In genomic region chr11:45141631-45142030, GRCh38 we compare ENCODE assay signal across 17 cellular contexts. TPM values are rescaled to one million over a fixed set of nuclear protein-coding genes. Genes with fewer than 3 reads are reported as not detected.
DNase-seq lines count a peak whose midpoint lies in the region; ATAC-seq, FAIRE-seq and TF ChIP-seq lines count a peak whose summit lies in the region.
"Had no signal": no experiment of that assay in that cellular context is flagged by ENCODE, and none has a peak within 500 bp of the region (broad histone marks: within the 10 kb centered on the region; RNA-seq: fewer than 3 reads in every experiment).

No MANE protein-coding gene starts in this region.

- FAIRE-seq in GM19239 (lab: Jason Lieb, UNC), result no peak
- FAIRE-seq: A549, GM12892, RCC 7860 had no signal

- peaks cover 13% of the 10 kb centered on the region for H3K79me2 ChIP-seq in Loucy (ENCODE audit: insufficient read depth, low read length)

- H3K36me3 Mint-ChIP-seq in activated T-cell treated with anti-CD3 and anti-CD28 coated beads, Interleukin-2, amount 50 U/mL, for 72 hours (ENCODE audit: insufficient read depth in 2 of 2), result no peaks in the 10 kb centered on the region
- no peaks in the 10 kb centered on the region for H3K36me3 Mint-ChIP-seq in activated T-cell treated with anti-CD3 and anti-CD28 coated beads, Interleukin-2, amount 50 U/mL, for 24 hours (ENCODE audit: low read depth)
- H3K36me3 Mint-ChIP-seq: CD8-positive, alpha-beta T cell had no signal

- H3K9me3 ChIP-seq in Loucy (ENCODE audit: insufficient read depth, low read depth, low read length), result no peaks in the 10 kb centered on the region
- no peaks in the 10 kb centered on the region for H3K9me3 ChIP-seq in colonic mucosa
- H3K9me3 ChIP-seq: A549; BLaER1 treated with 17β-estradiol and CSF1 and Interleukin-3, amounts not matched to agents 10 nM and 100 nM had no signal

- H3K9ac ChIP-seq in Loucy (ENCODE audit: low read depth, low read length, poor library complexity, severe bottlenecking) (no peak overlapping the region), colonic mucosa (ENCODE audit: low read depth in 2 of 2, low read length in 2 of 2) (no peak overlapping the region)
- H3K9ac ChIP-seq: BLaER1 treated with 17β-estradiol and CSF1 and Interleukin-3, amounts not matched to agents 10 nM and 100 nM had no signal

- no peak overlapping the region for H3K27ac ChIP-seq in colonic mucosa
- H3K27ac ChIP-seq: A549; BLaER1 treated with 17β-estradiol and CSF1 and Interleukin-3, amounts not matched to agents 10 nM and 100 nM had no signal

- H3K4me3 ChIP-seq in Loucy (ENCODE audit: low read length, poor library complexity, severe bottlenecking), result peak overlapping the region; percentile 6
- no peak overlapping the region for H3K4me3 ChIP-seq in colonic mucosa
- H3K4me3 ChIP-seq: A549; BLaER1 treated with 17β-estradiol and CSF1 and Interleukin-3, amounts not matched to agents 10 nM and 100 nM; GM23338 had no signal

- peaks cover 6% of the 10 kb centered on the region; the same call in 1 of the 2 replicates for H3F3A ChIP-seq in Loucy (ENCODE audit: low read depth)

- peak overlapping the region; percentile 48 for H3K4me2 ChIP-seq in Loucy (ENCODE audit: low read depth, low read length, poor library complexity, severe bottlenecking)
- H3K4me2 ChIP-seq: A549; BLaER1 treated with 17β-estradiol and CSF1 and Interleukin-3, amounts not matched to agents 10 nM and 100 nM; GM23338 had no signal

- H3K4me3 Mint-ChIP-seq in activated T-cell treated with anti-CD3 and anti-CD28 coated beads, Interleukin-2, amount 50 U/mL, for 72 hours, result peak overlapping the region; percentile 41 to 47
- no peak overlapping the region for H3K4me3 Mint-ChIP-seq in activated T-cell treated with anti-CD3 and anti-CD28 coated beads, Interleukin-2, amount 50 U/mL, for 24 hours
- H3K4me3 Mint-ChIP-seq: CD8-positive, alpha-beta T cell; GM23338 had no signal

- intact Hi-C loops in colonic mucosa (cut with DNase I), result no loop called here

- H3K27me3 ChIP-seq in Loucy (ENCODE audit: insufficient read depth, low read length, poor library complexity, severe bottlenecking) (no peaks in the 10 kb centered on the region), colonic mucosa (no peaks in the 10 kb centered on the region)

- H3K27ac Mint-ChIP-seq in activated T-cell treated with anti-CD3 and anti-CD28 coated beads, Interleukin-2, amount 50 U/mL, for 72 hours, result no peak overlapping the region
- H3K27ac Mint-ChIP-seq in activated T-cell treated with anti-CD3 and anti-CD28 coated beads, Interleukin-2, amount 50 U/mL, for 24 hours, result no peak overlapping the region
- H3K27ac Mint-ChIP-seq: CD8-positive, alpha-beta T cell; GM23338 had no signal

- ATAC-seq in activated T-cell treated with anti-CD3 and anti-CD28 coated beads, Interleukin-2, amount 50 U/mL, for 72 hours (replicated peaks in 1 of 2), result peak; percentile 45 to 49
- no peak for ATAC-seq in omental fat pad (ENCODE audit: low FRiP score)
- ATAC-seq: A549; CD8-positive, alpha-beta T cell; GM23338; Right ventricle myocardium inferior had no signal

- H3K36me3 ChIP-seq in Loucy (ENCODE audit: insufficient read depth, low read length), result no peaks in the 10 kb centered on the region
- H3K36me3 ChIP-seq in colonic mucosa, result no peaks in the 10 kb centered on the region
- H3K36me3 ChIP-seq: BLaER1 treated with 17β-estradiol and CSF1 and Interleukin-3, amounts not matched to agents 10 nM and 100 nM had no signal

- TF ChIP-seq CTCF in Loucy (conservative IDR thresholded peaks at IDR 0.05; ENCODE audit: low read length) (no peak), colonic mucosa (IDR thresholded peaks at IDR 0.05) (no peak), omental fat pad (IDR thresholded peaks at IDR 0.05) (no peak)

- H2AFZ ChIP-seq in Loucy (ENCODE audit: low read length), result no peak overlapping the region
- H2AFZ ChIP-seq: GM23338 had no signal

- H4K20me1 ChIP-seq in Loucy (ENCODE audit: insufficient read depth, low read length, poor library complexity, severe bottlenecking), result no peaks in the 10 kb centered on the region
- H4K20me1 ChIP-seq: BLaER1 treated with 17β-estradiol and CSF1 and Interleukin-3, amounts not matched to agents 10 nM and 100 nM had no signal

- peaks cover 31% of the 10 kb centered on the region for H3K4me1 Mint-ChIP-seq in activated T-cell treated with anti-CD3 and anti-CD28 coated beads, Interleukin-2, amount 50 U/mL, for 72 hours (ENCODE audit: low read depth)
- H3K4me1 Mint-ChIP-seq in activated T-cell treated with anti-CD3 and anti-CD28 coated beads, Interleukin-2, amount 50 U/mL, for 24 hours (ENCODE audit: low read depth), result peaks cover 14% of the 10 kb centered on the region

- H3K4me1 ChIP-seq in Loucy (ENCODE audit: insufficient read depth, low read length, poor library complexity, severe bottlenecking) (peaks cover 33% of the 10 kb centered on the region), colonic mucosa (no peaks in the 10 kb centered on the region)

- DNase-seq in activated T-cell treated with anti-CD3 and anti-CD28 coated beads, Interleukin-2, amount 50 U/mL, for 72 hours, result no peak
- no peak for DNase-seq in activated T-cell treated with anti-CD3 and anti-CD28 coated beads, Interleukin-2, amount 50 U/mL, for 24 hours
- DNase-seq in colonic mucosa (peak; percentile 6), omental fat pad (ENCODE audit: low spot score) (no peak), amniotic stem cell (lab: John Stamatoyannopoulos, UW) (no peak), GM19239 (ENCODE audit: insufficient read length, low spot score) (no peak)
- DNase-seq: HCEC 1CT, NCI-H1105, NCI-H1694 treated with DMSO at 0.1 percent for 48 hours had no signal

- peaks cover 50% of the 10 kb centered on the region for H3K27me3 Mint-ChIP-seq in activated T-cell treated with anti-CD3 and anti-CD28 coated beads, Interleukin-2, amount 50 U/mL, for 72 hours (ENCODE audit: low read depth)
- H3K27me3 Mint-ChIP-seq in activated T-cell treated with anti-CD3 and anti-CD28 coated beads, Interleukin-2, amount 50 U/mL, for 24 hours, result peaks cover 50% of the 10 kb centered on the region

- no peaks in the 10 kb centered on the region for H3K9me3 Mint-ChIP-seq in activated T-cell treated with anti-CD3 and anti-CD28 coated beads, Interleukin-2, amount 50 U/mL, for 72 hours
- H3K9me3 Mint-ChIP-seq in activated T-cell treated with anti-CD3 and anti-CD28 coated beads, Interleukin-2, amount 50 U/mL, for 24 hours, result no peaks in the 10 kb centered on the region
- H3K9me3 Mint-ChIP-seq: CD8-positive, alpha-beta T cell; GM23338 had no signal

- H3K9me2 ChIP-seq in Loucy (replicated peaks; ENCODE audit: low read depth, low read length), result no peaks in the 10 kb centered on the region

RNA-seq across cellular contexts. Expression of gene PRDM11, which starts 4.8 kb away (rescaled TPM):
- 1 to 10 TPM; 1.2 to 2.0 TPM for total RNA-seq in activated T-cell treated with anti-CD3 and anti-CD28 coated beads, Interleukin-2, amount 50 U/mL, for 72 hours
- 1 to 10 TPM; 4.1 to 8.3 TPM for total RNA-seq in colonic mucosa
- 10 to 100 TPM in 2 of 4 donors, 1 to 10 TPM in 2; 7.0 to 15.6 (median 10.7) TPM for total RNA-seq in omental fat pad
